In the genomic region with DNA sequence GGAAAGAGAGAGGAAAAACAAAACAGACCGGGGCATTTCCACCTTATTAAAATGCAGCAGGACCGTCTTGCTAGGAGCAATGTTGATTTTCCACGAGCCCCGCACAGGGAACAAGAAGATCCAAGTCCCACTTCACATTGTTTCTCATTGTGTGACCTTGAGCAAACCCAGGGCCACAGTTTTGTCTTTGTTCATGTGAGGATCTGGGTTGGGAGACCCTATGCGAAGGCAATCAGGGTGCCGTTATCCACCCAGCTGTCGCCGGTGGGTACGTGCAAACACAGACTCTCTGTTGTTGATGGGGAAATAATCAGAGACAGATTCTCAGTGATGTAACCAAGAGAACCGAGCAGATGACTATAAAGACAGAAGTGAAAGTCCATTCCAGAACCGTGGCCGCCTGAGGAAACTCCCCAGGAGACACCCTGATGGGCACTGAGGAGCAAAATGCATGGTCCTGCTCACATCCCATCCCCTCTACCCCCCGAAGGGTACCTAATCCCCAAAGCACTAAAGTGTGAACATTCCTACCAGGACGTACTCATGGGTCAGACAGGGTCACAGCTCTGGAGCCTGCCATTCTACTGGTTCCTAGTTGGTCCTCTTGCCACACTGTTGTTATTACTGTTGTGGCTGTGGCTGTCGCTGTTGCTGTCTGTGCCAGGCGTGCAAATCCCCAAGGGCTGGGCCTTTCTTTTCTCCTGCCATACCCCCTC, we compare ENCODE assay signal across 8 cellular contexts.
A peak's percentile ranks its signal among the peaks of the same experiment; 100 is the strongest.
DNase-seq lines count a peak whose midpoint lies in the region; ATAC-seq and TF ChIP-seq lines count a peak whose summit lies in the region.

No MANE protein-coding gene starts in this region.

- TF ChIP-seq CTCF in suprapubic skin (IDR thresholded peaks at IDR 0.05) = no peak

- no peak for TF ChIP-seq EP300 in suprapubic skin (IDR thresholded peaks at IDR 0.05)

- no peaks in the 10 kb centered on the region for H3K9me3 Mint-ChIP-seq in activated T-helper 1 cell treated with anti-CD3 and anti-CD28 coated beads, Interleukin-12 subunit alpha, Interleukin-12 subunit beta, Interleukin-2, Interleukin-4 antibody, amounts not matched to agents 30 ng/mL and 10 ng/mL and 1 ng/mL, durations not matched to agents 14 hours and 24 hours and 36 hours
- H3K9me3 Mint-ChIP-seq in CD8-positive, alpha-beta memory T cell = no peaks in the 10 kb centered on the region

- peak overlapping the region; percentile 79 for H3K27ac ChIP-seq in suprapubic skin
- H3K27ac ChIP-seq in CD8-positive, alpha-beta memory T cell (ENCODE audit: low read depth, low read length) = no peak overlapping the region

- WGBS in suprapubic skin = 44% methylated on average over 16 of the region's 16 CpGs

- no peaks in the 10 kb centered on the region for H3K9me3 ChIP-seq in suprapubic skin
- no peaks in the 10 kb centered on the region for H3K9me3 ChIP-seq in CD8-positive, alpha-beta memory T cell (ENCODE audit: low read length)

- TF ChIP-seq POLR2A in suprapubic skin (IDR thresholded peaks at IDR 0.05) = no peak

- H3K4me1 ChIP-seq in suprapubic skin = peaks cover 15% of the 10 kb centered on the region
- no peaks in the 10 kb centered on the region for H3K4me1 ChIP-seq in CD8-positive, alpha-beta memory T cell (ENCODE audit: insufficient read depth, low read length)

- intact Hi-C loops in head of caudate nucleus (cut with DNase I) = no loop called here
- intact Hi-C loops in activated T-helper 1 cell treated with anti-CD3 and anti-CD28 coated beads, Interleukin-12 subunit alpha, Interleukin-12 subunit beta, Interleukin-2, Interleukin-4 antibody, amounts not matched to agents 30 ng/mL and 10 ng/mL and 1 ng/mL, durations not matched to agents 14 hours and 24 hours and 36 hours (cut with micrococcal nuclease) = no loop called here

- H3K27ac Mint-ChIP-seq in activated T-helper 1 cell treated with anti-CD3 and anti-CD28 coated beads, Interleukin-12 subunit alpha, Interleukin-12 subunit beta, Interleukin-2, Interleukin-4 antibody, amounts not matched to agents 30 ng/mL and 10 ng/mL and 1 ng/mL, durations not matched to agents 14 hours and 24 hours and 36 hours = no peak overlapping the region
- no peak overlapping the region for H3K27ac Mint-ChIP-seq in CD8-positive, alpha-beta memory T cell

- POLR2A ChIA-PET in CD8-positive, alpha-beta memory T cell (lab: Charles Lee) = no interaction called here

- peak overlapping the region; percentile 14 for H3K4me3 ChIP-seq in suprapubic skin
- no peak overlapping the region for H3K4me3 ChIP-seq in CD8-positive, alpha-beta memory T cell (ENCODE audit: low read length)

- ATAC-seq in GM19395 (IDR thresholded peaks at IDR 0.05; ENCODE audit: unreplicated experiment) = peak; percentile 75
- ATAC-seq in HG03469 (IDR thresholded peaks at IDR 0.05; ENCODE audit: unreplicated experiment) = peak; percentile 74

- DNase-seq in head of caudate nucleus (peak in 38 of 42 donors; percentile 16 to 74 (median 38)), suprapubic skin (ENCODE audit: low spot score in 2 of 2) (no peak), NCI-H2227 treated with DMSO at 0.1 percent for 48 hours (lab: John Stamatoyannopoulos, UW) (no peak), DMS 273 treated with DMSO at 0.1 percent for 48 hours (lab: John Stamatoyannopoulos, UW) (no peak)
- DNase-seq in activated T-helper 1 cell treated with anti-CD3 and anti-CD28 coated beads, Interleukin-12 subunit alpha, Interleukin-12 subunit beta, Interleukin-2, Interleukin-4 antibody, amounts not matched to agents 30 ng/mL and 10 ng/mL and 1 ng/mL, durations not matched to agents 14 hours and 24 hours and 36 hours (ENCODE audit: low spot score) = no peak
- no peak for DNase-seq in CD8-positive, alpha-beta memory T cell

- H3K27me3 ChIP-seq in suprapubic skin = no peaks in the 10 kb centered on the region
- no peaks in the 10 kb centered on the region for H3K27me3 ChIP-seq in CD8-positive, alpha-beta memory T cell (ENCODE audit: insufficient read depth, low read length, poor library complexity, severe bottlenecking)

- CTCF ChIA-PET in CD8-positive, alpha-beta memory T cell (lab: Charles Lee) = no interaction called here

- no peaks in the 10 kb centered on the region for H3K36me3 ChIP-seq in suprapubic skin
- H3K36me3 ChIP-seq in CD8-positive, alpha-beta memory T cell (ENCODE audit: insufficient read depth, low read length) = no peaks in the 10 kb centered on the region

- H3K4me1 Mint-ChIP-seq in activated T-helper 1 cell treated with anti-CD3 and anti-CD28 coated beads, Interleukin-12 subunit alpha, Interleukin-12 subunit beta, Interleukin-2, Interleukin-4 antibody, amounts not matched to agents 30 ng/mL and 10 ng/mL and 1 ng/mL, durations not matched to agents 14 hours and 24 hours and 36 hours (ENCODE audit: low read depth) = peaks cover 18% of the 10 kb centered on the region
- peaks cover 6 to 20% (median 9%) of the 10 kb centered on the region in 3 donors for H3K4me1 Mint-ChIP-seq in CD8-positive, alpha-beta memory T cell

- peaks cover 9% of the 10 kb centered on the region for H3K36me3 Mint-ChIP-seq in activated T-helper 1 cell treated with anti-CD3 and anti-CD28 coated beads, Interleukin-12 subunit alpha, Interleukin-12 subunit beta, Interleukin-2, Interleukin-4 antibody, amounts not matched to agents 30 ng/mL and 10 ng/mL and 1 ng/mL, durations not matched to agents 14 hours and 24 hours and 36 hours (ENCODE audit: low read depth)
- no peaks in the 10 kb centered on the region for H3K36me3 Mint-ChIP-seq in CD8-positive, alpha-beta memory T cell

- no peak overlapping the region for H3K4me3 Mint-ChIP-seq in activated T-helper 1 cell treated with anti-CD3 and anti-CD28 coated beads, Interleukin-12 subunit alpha, Interleukin-12 subunit beta, Interleukin-2, Interleukin-4 antibody, amounts not matched to agents 30 ng/mL and 10 ng/mL and 1 ng/mL, durations not matched to agents 14 hours and 24 hours and 36 hours
- no peak overlapping the region for H3K4me3 Mint-ChIP-seq in CD8-positive, alpha-beta memory T cell

- H3K27me3 Mint-ChIP-seq in activated T-helper 1 cell treated with anti-CD3 and anti-CD28 coated beads, Interleukin-12 subunit alpha, Interleukin-12 subunit beta, Interleukin-2, Interleukin-4 antibody, amounts not matched to agents 30 ng/mL and 10 ng/mL and 1 ng/mL, durations not matched to agents 14 hours and 24 hours and 36 hours (ENCODE audit: insufficient read depth) = peaks cover 10% of the 10 kb centered on the region
- peaks cover 4 to 5% of the 10 kb centered on the region in 2 donors for H3K27me3 Mint-ChIP-seq in CD8-positive, alpha-beta memory T cell

Comparison
In these comparisons a context has a peak if more than half of its experiments do, and no peak if none do; other contexts are left out.
1. DNase-seq: peak in head of caudate nucleus (38 of 42); none in suprapubic skin (0 of 2), NCI-H2227 treated with DMSO at 0.1 percent for 48 hours (single experiment), activated T-helper 1 cell treated with anti-CD3 and anti-CD28 coated beads, Interleukin-12 subunit alpha, Interleukin-12 subunit beta, Interleukin-2, Interleukin-4 antibody, amounts not matched to agents 30 ng/mL and 10 ng/mL and 1 ng/mL, durations not matched to agents 14 hours and 24 hours and 36 hours (single experiment), DMS 273 treated with DMSO at 0.1 percent for 48 hours (single experiment) and CD8-positive, alpha-beta memory T cell (0 of 5).